In genomic region chr10:119658274-119658673, GRCh38 we compare ENCODE assay signal across 8 cellular contexts. TPM values are rescaled to one million over a fixed set of nuclear protein-coding genes. Genes with fewer than 3 reads are reported as not detected.
DNase-seq lines count a peak whose midpoint lies in the region; ATAC-seq and TF ChIP-seq lines count a peak whose summit lies in the region.

No MANE protein-coding gene starts in this region.

- no peak overlapping the region for H3K14ac ChIP-seq in mesenchymal stem cell (ENCODE audit: low read length in 2 of 2)

- H2BK5ac ChIP-seq in mesenchymal stem cell (ENCODE audit: low read depth, low read length, poor library complexity, severe bottlenecking): no peak overlapping the region

- no peak for ATAC-seq in GM21447 (IDR thresholded peaks at IDR 0.05; ENCODE audit: unreplicated experiment)
- no peak for ATAC-seq in HG02759 (IDR thresholded peaks at IDR 0.05; ENCODE audit: unreplicated experiment)

- peak overlapping the region; percentile 15 to 94 for H2BK12ac ChIP-seq in mesenchymal stem cell (ENCODE audit: low read length in 2 of 2)

- H3K4me1 ChIP-seq in mesenchymal stem cell (ENCODE audit: control insufficient read depth, insufficient read depth, low read depth, low read length) (peaks cover 53% of the 10 kb centered on the region), vagina (peaks cover 99% of the 10 kb centered on the region)

- no peak overlapping the region for H2BK15ac ChIP-seq in mesenchymal stem cell (ENCODE audit: low read depth, poor library complexity, severe bottlenecking)

- H3K18ac ChIP-seq in mesenchymal stem cell (ENCODE audit: low read depth in 1 of 2, low read length in 2 of 2): peak overlapping the region; percentile 56 to 88

- intact Hi-C loops in dorsolateral prefrontal cortex (cut with DNase I): no loop called here
- intact Hi-C loops in vagina (cut with DNase I): no loop called here

- peak in 1 of 2 donors; percentile 2 for TF ChIP-seq POLR2A in vagina (IDR thresholded peaks at IDR 0.05)

- H3K4me3 ChIP-seq in dorsolateral prefrontal cortex (peak overlapping the region in 18 of 59 donors; percentile 2 to 32 (median 12)), mesenchymal stem cell (ENCODE audit: insufficient read depth in 1 of 2, low read depth in 1 of 2, low read length in 2 of 2) (peak overlapping the region in 1 of 2 experiments; percentile 51), vagina (peak overlapping the region in 1 of 2 donors; percentile 34)

- H2BK120ac ChIP-seq in mesenchymal stem cell (ENCODE audit: low read depth, low read length): peak overlapping the region; percentile 36

- H2AK5ac ChIP-seq in mesenchymal stem cell (ENCODE audit: low read length, severe bottlenecking): peak overlapping the region; percentile 93

- peak overlapping the region; percentile 94 for H3K9ac ChIP-seq in mesenchymal stem cell (ENCODE audit: low read length)

- H3K36me3 ChIP-seq in mesenchymal stem cell (ENCODE audit: control insufficient read depth in 1 of 2, insufficient read depth in 2 of 2, low read depth in 1 of 2, low read length in 2 of 2) (peaks cover 10 to 28% of the 10 kb centered on the region in 2 experiments), vagina (no peaks in the 10 kb centered on the region)

- DNase-seq in DMS79 (lab: John Stamatoyannopoulos, UW): peak; percentile 60
- peak; percentile 12 for DNase-seq in NCI-H2227 treated with DMSO at 0.1 percent for 48 hours (lab: John Stamatoyannopoulos, UW)
- peak in 7 of 10 donors; percentile 51 to 81 (median 59) for DNase-seq in dorsolateral prefrontal cortex
- DNase-seq in mesenchymal stem cell: peak; percentile 97
- DNase-seq in vagina (ENCODE audit: extremely low spot score in 2 of 2): no peak
- no peak for DNase-seq in NCI-H748 treated with DMSO at 0.1 percent for 48 hours (lab: John Stamatoyannopoulos, UW)

- no peaks in the 10 kb centered on the region for H3K9me3 ChIP-seq in mesenchymal stem cell (ENCODE audit: control insufficient read depth, low read length)
- no peaks in the 10 kb centered on the region for H3K9me3 ChIP-seq in vagina

- TF ChIP-seq CTCF in dorsolateral prefrontal cortex (IDR thresholded peaks at IDR 0.05 in 54 of 56, conservative IDR thresholded peaks at IDR 0.05 in 2 of 56; ENCODE audit: low read depth in 1 of 56, partially characterized antibody in 56 of 56) (no peak), vagina (IDR thresholded peaks at IDR 0.05) (no peak)

- WGBS in mesenchymal stem cell: under 1% methylated on average over 11 of the region's 13 CpGs

- H4K91ac ChIP-seq in mesenchymal stem cell (ENCODE audit: low read length): peak overlapping the region; percentile 48

- H3K27ac ChIP-seq in dorsolateral prefrontal cortex (peak overlapping the region in 54 of 59 donors; percentile 2 to 98 (median 73)), mesenchymal stem cell (ENCODE audit: low read length, poor library complexity, severe bottlenecking) (peak overlapping the region; percentile 87), vagina (peak overlapping the region; percentile 100)

- no peak overlapping the region for H2AFZ ChIP-seq in mesenchymal stem cell (ENCODE audit: low read depth, low read length)

- no peaks in the 10 kb centered on the region for H3K79me1 ChIP-seq in mesenchymal stem cell (replicated peaks; ENCODE audit: low read length, poor library complexity, severe bottlenecking)

- H3K4me2 ChIP-seq in mesenchymal stem cell (ENCODE audit: low read length, poor library complexity, severe bottlenecking): peak overlapping the region; percentile 34

- H3K27me3 ChIP-seq in dorsolateral prefrontal cortex: no peaks in the 10 kb centered on the region
- H3K27me3 ChIP-seq in mesenchymal stem cell (ENCODE audit: control insufficient read depth in 1 of 2, insufficient read depth in 1 of 2, low read length in 2 of 2): no peaks in the 10 kb centered on the region
- no peaks in the 10 kb centered on the region for H3K27me3 ChIP-seq in vagina

- H4K8ac ChIP-seq in mesenchymal stem cell (ENCODE audit: low read length): peak overlapping the region; percentile 72

- peak overlapping the region; percentile 32 to 49 for H3K4ac ChIP-seq in mesenchymal stem cell (ENCODE audit: low read depth in 1 of 2, low read length in 2 of 2)

- peak overlapping the region in 1 of 2 experiments; percentile 46 for H3K23ac ChIP-seq in mesenchymal stem cell (ENCODE audit: low read length in 2 of 2)

RNA-seq across cellular contexts. Expression of gene BAG3, which starts 7.1 kb away (rescaled TPM):
- total RNA-seq in dorsolateral prefrontal cortex (100 to 1,000 TPM in 12 of 120 experiments, 10 to 100 TPM in 108; 13.1 to 274 (median 32.3) TPM), vagina (69.0 TPM)
- 66.0 TPM for polyA plus RNA-seq in mesenchymal stem cell (2013, experiment 1 of 2)
- 65.0 TPM for polyA plus RNA-seq in mesenchymal stem cell (2013, experiment 2 of 2)

Comparison
In these comparisons a context has a peak if more than half of its experiments do, and no peak if none do; other contexts are left out.
1. DNase-seq: peak in DMS79 (single experiment), NCI-H2227 treated with DMSO at 0.1 percent for 48 hours (single experiment), dorsolateral prefrontal cortex (7 of 10) and mesenchymal stem cell (single experiment); none in vagina (0 of 2) and NCI-H748 treated with DMSO at 0.1 percent for 48 hours (single experiment).
2. Peak in every context shown above with its lines, with median percentiles within 50 percentile points of each other: H3K27ac ChIP-seq.